Comparison of ENCODE assay signal across 9 cellular contexts in genomic region chr20:35311409-35311808, GRCh38. TPM values are rescaled to one million over a fixed set of nuclear protein-coding genes. Genes with fewer than 3 reads are reported as not detected.
A peak's percentile ranks its signal among the peaks of the same experiment; 100 is the strongest.
DNase-seq lines count a peak whose midpoint lies in the region; ATAC-seq, FAIRE-seq and TF ChIP-seq lines count a peak whose summit lies in the region.
"Had no signal": no experiment of that assay in that cellular context is flagged by ENCODE, and none has a peak within 500 bp of the region (broad histone marks: within the 10 kb centered on the region; RNA-seq: fewer than 3 reads in every experiment).

No MANE protein-coding gene starts in this region.

- H3K4me3 ChIP-seq in endothelial cell of umbilical vein (replicated peaks in 1 of 3; ENCODE audit: insufficient read depth in 1 of 3, low read depth in 1 of 3, low read length in 3 of 3) = no peak overlapping the region

- TF ChIP-seq POLR2A in endothelial cell of umbilical vein (IDR thresholded peaks at IDR 0.05; ENCODE audit: low read depth, low read length) = no peak

- no peaks in the 10 kb centered on the region for H3K9me1 ChIP-seq in endothelial cell of umbilical vein (replicated peaks; ENCODE audit: control insufficient read depth, extremely low read depth, insufficient read depth, low read length)

- H3K9ac ChIP-seq in endothelial cell of umbilical vein (replicated peaks; ENCODE audit: extremely low read depth, insufficient read depth, low read length) = no peak overlapping the region

- peaks cover 0 to 2% of the 10 kb centered on the region in 2 experiments for H3K36me3 ChIP-seq in endothelial cell of umbilical vein (ENCODE audit: control insufficient read depth in 2 of 2, extremely low read depth in 1 of 2, insufficient read depth in 2 of 2, low read length in 2 of 2)

- dilution Hi-C loops in endothelial cell of umbilical vein (cut with MboI; ENCODE audit: extremely low pct_ligation_motif_present, low sequenced_read_pairs) = no loop called here

- peaks cover 55% of the 10 kb centered on the region for H3K4me1 Mint-ChIP-seq in T-helper 1 cell treated with Interleukin-12 subunit alpha and Interleukin-12 subunit beta and Interleukin-4 antibody, amounts not matched to agents 30 μg/mL and 1 μg/mL, for 36 hours (ENCODE audit: low read depth)
- H3K4me1 Mint-ChIP-seq in T-cell (peaks cover 6 to 13% (median 9%) of the 10 kb centered on the region in 3 donors), mesothelial cell of epicardium (peaks cover 10% of the 10 kb centered on the region)

- H3K27ac ChIP-seq in endothelial cell of umbilical vein (ENCODE audit: insufficient read depth, low read depth, low read length) = peak overlapping the region; percentile 51

- peak overlapping the region; percentile 18 for H3K27ac Mint-ChIP-seq in T-helper 1 cell treated with Interleukin-12 subunit alpha and Interleukin-12 subunit beta and Interleukin-4 antibody, amounts not matched to agents 30 μg/mL and 1 μg/mL, for 36 hours
- H3K27ac Mint-ChIP-seq in T-cell = no peak overlapping the region
- no peak overlapping the region for H3K27ac Mint-ChIP-seq in mesothelial cell of epicardium

- no TSS peak for BruUV-seq in endothelial cell of umbilical vein (replicated peaks; lab: Mats Ljungman, UMichigan)

- FAIRE-seq in endothelial cell of umbilical vein (lab: Jason Lieb, UNC) = peak; percentile 42

- H3K9me3 Mint-ChIP-seq in T-helper 1 cell treated with Interleukin-12 subunit alpha and Interleukin-12 subunit beta and Interleukin-4 antibody, amounts not matched to agents 30 μg/mL and 1 μg/mL, for 36 hours = no peaks in the 10 kb centered on the region
- H3K9me3 Mint-ChIP-seq in T-cell (no peaks in the 10 kb centered on the region), mesothelial cell of epicardium (no peaks in the 10 kb centered on the region)

- peak overlapping the region; percentile 6 for H3K4me2 ChIP-seq in endothelial cell of umbilical vein (ENCODE audit: insufficient read depth, low read length)

- no peaks in the 10 kb centered on the region for H3K27me3 ChIP-seq in endothelial cell of umbilical vein (ENCODE audit: control insufficient read depth in 2 of 2, insufficient read depth in 2 of 2, low read length in 2 of 2)

- peaks cover 12% of the 10 kb centered on the region for H3K36me3 Mint-ChIP-seq in T-helper 1 cell treated with Interleukin-12 subunit alpha and Interleukin-12 subunit beta and Interleukin-4 antibody, amounts not matched to agents 30 μg/mL and 1 μg/mL, for 36 hours (ENCODE audit: low read depth)
- H3K36me3 Mint-ChIP-seq in T-cell (peaks cover 22% of the 10 kb centered on the region), mesothelial cell of epicardium (peaks cover 16% of the 10 kb centered on the region)

- intact Hi-C loops in endothelial cell of umbilical vein (cut with micrococcal nuclease) = no loop called here

- no peaks in the 10 kb centered on the region for H3K9me3 ChIP-seq in endothelial cell of umbilical vein (replicated peaks; ENCODE audit: control insufficient read depth, insufficient read depth, low read length)

- POLR2A ChIA-PET in endothelial cell of umbilical vein (lab: Charles Lee) = no interaction called here
- POLR2A ChIA-PET in T-cell (lab: Charles Lee) = no interaction called here

- no peak overlapping the region for H3K4me3 Mint-ChIP-seq in T-helper 1 cell treated with Interleukin-12 subunit alpha and Interleukin-12 subunit beta and Interleukin-4 antibody, amounts not matched to agents 30 μg/mL and 1 μg/mL, for 36 hours
- no peak overlapping the region for H3K4me3 Mint-ChIP-seq in T-cell
- H3K4me3 Mint-ChIP-seq in mesothelial cell of epicardium = no peak overlapping the region

- no peak overlapping the region for H2AFZ ChIP-seq in endothelial cell of umbilical vein (ENCODE audit: low read depth, low read length)

- TF ChIP-seq CTCF in endothelial cell of umbilical vein (IDR thresholded peaks at IDR 0.05; ENCODE audit: extremely low read depth in 1 of 2, insufficient read depth in 1 of 2, low read depth in 1 of 2, low read length in 2 of 2) (no peak), mesothelial cell of epicardium (IDR thresholded peaks at IDR 0.05; ENCODE audit: unreplicated experiment) (no peak)

- no peaks in the 10 kb centered on the region for H4K20me1 ChIP-seq in endothelial cell of umbilical vein (replicated peaks; ENCODE audit: control insufficient read depth, extremely low read depth, insufficient read depth, low read length)

- peaks cover 54% of the 10 kb centered on the region for H3K4me1 ChIP-seq in endothelial cell of umbilical vein (ENCODE audit: control insufficient read depth, extremely low read depth, insufficient read depth, low read length)

- no peaks in the 10 kb centered on the region for H3K79me2 ChIP-seq in endothelial cell of umbilical vein (ENCODE audit: control insufficient read depth, insufficient read depth, low read length)

- H3K27me3 Mint-ChIP-seq in T-helper 1 cell treated with Interleukin-12 subunit alpha and Interleukin-12 subunit beta and Interleukin-4 antibody, amounts not matched to agents 30 μg/mL and 1 μg/mL, for 36 hours (ENCODE audit: low read depth) = no peaks in the 10 kb centered on the region
- no peaks in the 10 kb centered on the region for H3K27me3 Mint-ChIP-seq in T-cell
- H3K27me3 Mint-ChIP-seq in mesothelial cell of epicardium (ENCODE audit: low read depth) = no peaks in the 10 kb centered on the region

- DNase-seq in HK-2 (ENCODE audit: unreplicated experiment) (peak; percentile 82), endothelial cell of umbilical vein (ENCODE audit: low read depth, low spot score) (no peak), T-cell (no peak), NCI-H1105 (lab: John Stamatoyannopoulos, UW) (no peak), mesothelial cell of epicardium (ENCODE audit: low spot score in 2 of 2, unreplicated experiment in 2 of 2) (no peak)
- peak; percentile 17 for DNase-seq in stimulated activated CD4-positive, alpha-beta T cell treated with anti-CD3 and anti-CD28 coated beads, Interleukin-2, amount 100 ng/mL, for 4 hours (ENCODE audit: low read depth)

- no peak for ATAC-seq in T-cell (replicated peaks in 1 of 4)
- no peak for ATAC-seq in GM18519 (IDR thresholded peaks at IDR 0.05; ENCODE audit: low FRiP score, unreplicated experiment)

- CTCF ChIA-PET in endothelial cell of umbilical vein (lab: Charles Lee) (interaction anchor here (1.9 kb wide), 1 partner anchor 8 kb away, joined by 9 read pairs; no protein-coding TSS in a partner anchor), T-cell (lab: Charles Lee) (interaction anchor here in 1 of 2 donors (0.5 to 0.7 kb wide), 3 partner anchors 63 to 396 kb away, joined by 6 to 9 read pairs (median 6); no protein-coding TSS in a partner anchor)

TF ChIP-seq in endothelial cell of umbilical vein, 7 proteins besides CTCF, POLR2A, EP300 and RAD21:
- TF ChIP-seq POLR2AphosphoS5 (IDR thresholded peaks at IDR 0.05; ENCODE audit: insufficient read depth, low read depth, low read length) = no peak
- no peak for TF ChIP-seq EZH2 (IDR thresholded peaks at IDR 0.05; ENCODE audit: borderline replicate concordance, low read depth, low read length, severe bottlenecking)
- TF ChIP-seq MYC (IDR thresholded peaks at IDR 0.05; ENCODE audit: low read depth, low read length) = no peak
- no peak for TF ChIP-seq JUN (IDR thresholded peaks at IDR 0.05; ENCODE audit: borderline replicate concordance, insufficient read depth, insufficient read length, low read depth)
- TF ChIP-seq FOS (IDR thresholded peaks at IDR 0.05; ENCODE audit: borderline replicate concordance, insufficient read depth, low read length) = peak; percentile 31
- no peak for TF ChIP-seq GATA2 (IDR thresholded peaks at IDR 0.05; ENCODE audit: insufficient read depth, insufficient read length, low read depth, low read length)
- TF ChIP-seq MAX (IDR thresholded peaks at IDR 0.05; ENCODE audit: insufficient read depth, insufficient read length) = no peak

RNA-seq across cellular contexts. Expression of gene FAM83C, which starts 19.2 kb away (rescaled TPM):
- total RNA-seq in endothelial cell of umbilical vein = not detected in 2 replicates
- polyA plus RNA-seq in endothelial cell of umbilical vein = not detected in 2 replicates
- not detected in 2 replicates for polyA plus RNA-seq in endothelial cell of umbilical vein (2011; cell fraction: cytosol; rRNA removed)
- not detected in 2 replicates for polyA plus RNA-seq in endothelial cell of umbilical vein (2011; cell fraction: nucleus; rRNA removed)
- not detected in 2 replicates for polyA plus RNA-seq in endothelial cell of umbilical vein (2012)
- polyA minus RNA-seq in endothelial cell of umbilical vein = not detected in 2 replicates
- not detected for polyA minus RNA-seq in endothelial cell of umbilical vein (2011; cell fraction: cytosol; rRNA and poly(A)+ RNA removed)
- not detected in 2 replicates for polyA minus RNA-seq in endothelial cell of umbilical vein (2011; cell fraction: nucleus; rRNA and poly(A)+ RNA removed)
- total RNA-seq in T-cell = under 1 TPM in 1 of 5 donors, not detected in 4; 0.15 TPM
- total RNA-seq in mesothelial cell of epicardium = 0.07 TPM in 1 of 3 replicates, not detected in the others
- total RNA-seq: lung microvascular endothelial cell had no signal

RNA-seq across cellular contexts. Expression of gene EIF6, which starts 26.8 kb away (rescaled TPM):
- total RNA-seq in endothelial cell of umbilical vein (124 and 153 TPM in 2 replicates), T-cell (10 to 100 TPM; 43.8 to 70.7 (median 69.6) TPM), mesothelial cell of epicardium (104 to 107 TPM (median 106 TPM) in 3 replicates)
- 286 and 383 TPM in 2 replicates for polyA plus RNA-seq in endothelial cell of umbilical vein
- 212 and 219 TPM in 2 replicates for polyA plus RNA-seq in endothelial cell of umbilical vein (2011; cell fraction: cytosol; rRNA removed)
- polyA plus RNA-seq in endothelial cell of umbilical vein (2011; cell fraction: nucleus; rRNA removed) = 121 and 152 TPM in 2 replicates
- 128 and 134 TPM in 2 replicates for polyA plus RNA-seq in endothelial cell of umbilical vein (2012)
- 117 and 150 TPM in 2 replicates for polyA minus RNA-seq in endothelial cell of umbilical vein
- 111 TPM for polyA minus RNA-seq in endothelial cell of umbilical vein (2011; cell fraction: cytosol; rRNA and poly(A)+ RNA removed)
- polyA minus RNA-seq in endothelial cell of umbilical vein (2011; cell fraction: nucleus; rRNA and poly(A)+ RNA removed) = 22.6 and 26.3 TPM in 2 replicates

RNA-seq across cellular contexts. Expression of gene MMP24OS, which starts 33.5 kb away (rescaled TPM):
- 52.8 and 55.6 TPM in 2 replicates for total RNA-seq in endothelial cell of umbilical vein
- polyA plus RNA-seq in endothelial cell of umbilical vein = 35.1 and 43.2 TPM in 2 replicates
- 25.2 and 33.9 TPM in 2 replicates for polyA plus RNA-seq in endothelial cell of umbilical vein (2011; cell fraction: cytosol; rRNA removed)
- polyA plus RNA-seq in endothelial cell of umbilical vein (2011; cell fraction: nucleus; rRNA removed) = 18.0 and 21.5 TPM in 2 replicates
- 31.8 and 52.0 TPM in 2 replicates for polyA plus RNA-seq in endothelial cell of umbilical vein (2012)
- polyA minus RNA-seq in endothelial cell of umbilical vein = 15.2 and 20.2 TPM in 2 replicates
- polyA minus RNA-seq in endothelial cell of umbilical vein (2011; cell fraction: cytosol; rRNA and poly(A)+ RNA removed) = 19.6 TPM
- 15.6 and 16.3 TPM in 2 replicates for polyA minus RNA-seq in endothelial cell of umbilical vein (2011; cell fraction: nucleus; rRNA and poly(A)+ RNA removed)
- total RNA-seq in T-cell = 10 to 100 TPM; 59.5 to 95.5 (median 72.0) TPM
- total RNA-seq in mesothelial cell of epicardium = 61.4 to 71.9 TPM (median 66.1 TPM) in 3 replicates

Comparison
In these comparisons a context has a peak if more than half of its experiments do, and no peak if none do; other contexts are left out.
1. DNase-seq: peak in HK-2 (single experiment) and stimulated activated CD4-positive, alpha-beta T cell treated with anti-CD3 and anti-CD28 coated beads, Interleukin-2, amount 100 ng/mL, for 4 hours (single experiment); none in endothelial cell of umbilical vein (single experiment), T-cell (0 of 34), NCI-H1105 (single experiment) and mesothelial cell of epicardium (0 of 2).